Comparison of ENCODE assay signal across 8 cellular contexts in genomic region chr11:57644748-57645715, GRCh38. TPM values are rescaled to one million over a fixed set of nuclear protein-coding genes. Genes with fewer than 3 reads are reported as not detected.
DNase-seq lines count a peak whose midpoint lies in the region; ATAC-seq and TF ChIP-seq lines count a peak whose summit lies in the region.

No MANE protein-coding gene starts in this region.

- TF ChIP-seq POLR2A in heart left ventricle (IDR thresholded peaks at IDR 0.05): no peak

- in situ Hi-C loops in Caki2 (cut with HindIII; ENCODE audit: low pct_unique_long_range_greater_than_20kb, low sequenced_read_pairs): no loop called here

- intact Hi-C loops in heart left ventricle (cut with DNase I): loop anchor here (2.0 to 10.0 kb wide), 8 partner anchors 78 to 870 kb away; partner anchors contain the start of gene UBE2L6 (in 2 of the 10)

- H3K9me3 ChIP-seq in heart left ventricle: no peaks in the 10 kb centered on the region

- peak; percentile 77 to 91 (median 86) for TF ChIP-seq CTCF in heart left ventricle (IDR thresholded peaks at IDR 0.05)
- peak; percentile 91 for TF ChIP-seq CTCF in retinal pigment epithelial cell (conservative IDR thresholded peaks at IDR 0.05; ENCODE audit: low read depth, low read length)

- H3K9me3 Mint-ChIP-seq in activated naive CD4-positive, alpha-beta T cell treated with anti-CD3 and anti-CD28 coated beads, Interleukin-2, amount 50 U/mL, for 72 hours: no peaks in the 10 kb centered on the region

- peaks cover 4 to 43% (median 34%) of the 10 kb centered on the region in 9 donors for H3K27me3 ChIP-seq in heart left ventricle

- no peaks in the 10 kb centered on the region for H3K36me3 ChIP-seq in heart left ventricle

- H3K27ac ChIP-seq in heart left ventricle: peak overlapping the region in 10 of 12 donors; percentile 10 to 69 (median 56)

- H3K4me3 ChIP-seq in heart left ventricle: peak overlapping the region in 3 of 12 donors; percentile 2 to 21 (median 19)
- no peak overlapping the region for H3K4me3 ChIP-seq in retinal pigment epithelial cell (ENCODE audit: low read length)

- no peak overlapping the region for H3K27ac Mint-ChIP-seq in activated naive CD4-positive, alpha-beta T cell treated with anti-CD3 and anti-CD28 coated beads, Interleukin-2, amount 50 U/mL, for 72 hours

- ATAC-seq in GM21381 (IDR thresholded peaks at IDR 0.05; ENCODE audit: unreplicated experiment) (peak; percentile 67), SK-N-SH treated with all-trans-retinoic acid at 6 μM for 48 hours (peak; percentile 68), heart left ventricle (peak in 3 of 4 donors; percentile 74 to 80 (median 80)), HG03097 (IDR thresholded peaks at IDR 0.05; ENCODE audit: low FRiP score, unreplicated experiment) (no peak)
- ATAC-seq in activated naive CD4-positive, alpha-beta T cell treated with anti-CD3 and anti-CD28 coated beads, Interleukin-2, amount 50 U/mL, for 72 hours: peak; percentile 84 to 93

- peaks cover 2 to 75% (median 46%) of the 10 kb centered on the region in 12 donors for H3K4me1 ChIP-seq in heart left ventricle

- peak; percentile 38 for DNase-seq in Caki2 (ENCODE audit: low read depth)
- DNase-seq in Kasumi-1 (lab: John Stamatoyannopoulos, UW): peak; percentile 71 to 86
- DNase-seq in activated naive CD4-positive, alpha-beta T cell treated with anti-CD3 and anti-CD28 coated beads, Interleukin-2, amount 50 U/mL, for 72 hours (ENCODE audit: low spot score in 2 of 2): peak in 1 of 2 donors; percentile 95
- peak; percentile 74 to 83 (median 82) for DNase-seq in heart left ventricle
- DNase-seq in retinal pigment epithelial cell (ENCODE audit: low read depth): no peak

- H3K36me3 Mint-ChIP-seq in activated naive CD4-positive, alpha-beta T cell treated with anti-CD3 and anti-CD28 coated beads, Interleukin-2, amount 50 U/mL, for 72 hours: no peaks in the 10 kb centered on the region

- 9 to 11% (median 10%) methylated on average over 18 of the region's 18 CpGs for WGBS in heart left ventricle, 4 donors

TF ChIP-seq in SK-N-SH treated with all-trans-retinoic acid at 6 μM for 48 hours, 23 proteins besides CTCF, POLR2A, EP300 and RAD21 (continues in another document):
- TF ChIP-seq GLIS3 (CRISPR knock-in tag; IDR thresholded peaks at IDR 0.05) (no peak), TOX (CRISPR knock-in tag; IDR thresholded peaks at IDR 0.05; ENCODE audit: borderline replicate concordance) (no peak), BACH2 (CRISPR knock-in tag; IDR thresholded peaks at IDR 0.05; ENCODE audit: borderline replicate concordance) (no peak), TSHZ2 (CRISPR knock-in tag; IDR thresholded peaks at IDR 0.05) (no peak), ZNF565 (CRISPR knock-in tag; conservative IDR thresholded peaks at IDR 0.05; ENCODE audit: low read depth) (no peak), CSDC2 (CRISPR knock-in tag; IDR thresholded peaks at IDR 0.05) (no peak), ESRRG (CRISPR knock-in tag; IDR thresholded peaks at IDR 0.05) (no peak), RARB (CRISPR knock-in tag; IDR thresholded peaks at IDR 0.05) (no peak), CSRNP3 (CRISPR knock-in tag; IDR thresholded peaks at IDR 0.05) (no peak), ZFP3 (CRISPR knock-in tag; IDR thresholded peaks at IDR 0.05) (no peak), ZNF70 (CRISPR knock-in tag; IDR thresholded peaks at IDR 0.05) (no peak), ZNF8 (CRISPR knock-in tag; IDR thresholded peaks at IDR 0.05) (no peak), TCF4 (CRISPR knock-in tag; IDR thresholded peaks at IDR 0.05; ENCODE audit: borderline replicate concordance) (no peak), ARNTL (CRISPR knock-in tag; IDR thresholded peaks at IDR 0.05; ENCODE audit: borderline replicate concordance, low read depth) (no peak), POU6F1 (CRISPR knock-in tag; IDR thresholded peaks at IDR 0.05; ENCODE audit: borderline replicate concordance, low read depth) (no peak), PPARA (CRISPR knock-in tag; IDR thresholded peaks at IDR 0.05; ENCODE audit: borderline replicate concordance) (no peak)

RNA-seq across cellular contexts. Expression of gene YPEL4, which starts 4.7 kb away (rescaled TPM):
- total RNA-seq in Caki2 (2014; rRNA removed; shearing (Covaris generic); ENCODE audit: low replicate concordance): 0.14 TPM in 1 of 2 replicates, not detected in the other
- total RNA-seq in activated naive CD4-positive, alpha-beta T cell treated with anti-CD3 and anti-CD28 coated beads, Interleukin-2, amount 50 U/mL, for 72 hours: 1 to 10 TPM in 1 of 2 donors, not detected in 1; 1.4 TPM
- 1 to 10 TPM in 2 of 9 donors, under 1 TPM in 7; 0.16 to 2.2 (median 0.67) TPM for total RNA-seq in heart left ventricle
- 1 to 10 TPM in 1 of 2 donors, under 1 TPM in 1; 0.28 to 1.2 TPM for polyA plus RNA-seq in heart left ventricle

RNA-seq across cellular contexts. Expression of gene CLP1, which starts 12.5 kb away (rescaled TPM):
- 12.6 and 13.2 TPM in 2 replicates for total RNA-seq in Caki2 (2014; rRNA removed; shearing (Covaris generic); ENCODE audit: low replicate concordance)
- 10 to 100 TPM; 15.5 to 23.5 TPM for total RNA-seq in activated naive CD4-positive, alpha-beta T cell treated with anti-CD3 and anti-CD28 coated beads, Interleukin-2, amount 50 U/mL, for 72 hours
- total RNA-seq in heart left ventricle: 10 to 100 TPM in 2 of 9 donors, 1 to 10 TPM in 7; 5.5 to 11.6 (median 8.2) TPM
- polyA plus RNA-seq in heart left ventricle: 10 to 100 TPM in 1 of 2 donors, 1 to 10 TPM in 1; 3.0 to 11.9 TPM

RNA-seq across cellular contexts. Expression of gene ZDHHC5, which starts 22.9 kb away (rescaled TPM):
- total RNA-seq in Caki2 (2014; rRNA removed; shearing (Covaris generic); ENCODE audit: low replicate concordance): 36.9 and 50.6 TPM in 2 replicates
- 10 to 100 TPM; 49.5 to 59.6 TPM for total RNA-seq in activated naive CD4-positive, alpha-beta T cell treated with anti-CD3 and anti-CD28 coated beads, Interleukin-2, amount 50 U/mL, for 72 hours
- 10 to 100 TPM; 32.5 to 63.6 (median 45.7) TPM for total RNA-seq in heart left ventricle
- polyA plus RNA-seq in heart left ventricle: 10 to 100 TPM; 21.9 to 50.3 TPM

RNA-seq across cellular contexts. Expression of gene SERPING1, which starts 47.5 kb away (rescaled TPM):
- total RNA-seq in Caki2 (2014; rRNA removed; shearing (Covaris generic); ENCODE audit: low replicate concordance): not detected in 2 replicates
- 1 to 10 TPM in 1 of 2 donors, not detected in 1; 1.6 TPM for total RNA-seq in activated naive CD4-positive, alpha-beta T cell treated with anti-CD3 and anti-CD28 coated beads, Interleukin-2, amount 50 U/mL, for 72 hours
- total RNA-seq in heart left ventricle: 100 to 1,000 TPM in 4 of 9 donors, 10 to 100 TPM in 5; 55.5 to 344 (median 87.0) TPM
- 100 to 1,000 TPM in 1 of 2 donors, 10 to 100 TPM in 1; 80.6 to 121 TPM for polyA plus RNA-seq in heart left ventricle
